Comparison of ENCODE assay signal across 19 cellular contexts in genomic region chr9:100442072-100442471, GRCh38. TPM values are rescaled to one million over a fixed set of nuclear protein-coding genes. Genes with fewer than 3 reads are reported as not detected.
"Had no signal": no experiment of that assay in that cellular context is flagged by ENCODE, and none has a peak within 500 bp of the region (broad histone marks: within the 10 kb centered on the region; RNA-seq: fewer than 3 reads in every experiment).

No MANE protein-coding gene starts in this region.

- H3K27ac Mint-ChIP-seq: activated B cell treated with CpG ODN at 0.5 μM for 24 hours; activated naive CD8-positive, alpha-beta T cell; memory B cell; natural killer cell treated with Interleukin-12 subunit alpha and Interleukin-12 subunit beta and Interleukin-15 and Interleukin-18, amount 100 ng/mL, for 72 hours; stimulated activated naive CD8-positive, alpha-beta T cell treated with anti-CD3 and anti-CD28 coated beads, Interleukin-15, Interleukin-2, amounts not matched to agents 100 ng/mL and 50 ng/mL, for 24 hours had no signal

- ATAC-seq: left lung; natural killer cell treated with Interleukin-12 subunit alpha and Interleukin-12 subunit beta and Interleukin-15 and Interleukin-18, amount 100 ng/mL, for 72 hours; upper lobe of right lung had no signal

- H3K4me1 Mint-ChIP-seq: activated B cell treated with CpG ODN at 0.5 μM for 24 hours had no signal

- H3K4me1 ChIP-seq: suprapubic skin had no signal

- H3K36me3 Mint-ChIP-seq: natural killer cell treated with Interleukin-12 subunit alpha and Interleukin-12 subunit beta and Interleukin-15 and Interleukin-18, amount 100 ng/mL, for 72 hours had no signal

- H3K27me3 ChIP-seq: brain microvascular endothelial cell, left lung, sigmoid colon, spleen, suprapubic skin, upper lobe of right lung had no signal

- H3K27ac ChIP-seq: brain microvascular endothelial cell, left lung, sigmoid colon, spleen, suprapubic skin, upper lobe of right lung had no signal

- H3K4me3 ChIP-seq: left lung, sigmoid colon, suprapubic skin, upper lobe of right lung had no signal

- H3K4me3 Mint-ChIP-seq: activated B cell treated with CpG ODN at 0.5 μM for 24 hours; activated naive CD8-positive, alpha-beta T cell; memory B cell; natural killer cell treated with Interleukin-12 subunit alpha and Interleukin-12 subunit beta and Interleukin-15 and Interleukin-18, amount 100 ng/mL, for 72 hours; stimulated activated naive CD8-positive, alpha-beta T cell treated with anti-CD3 and anti-CD28 coated beads, Interleukin-15, Interleukin-2, amounts not matched to agents 100 ng/mL and 50 ng/mL, for 24 hours had no signal

- H3K9me3 Mint-ChIP-seq: activated B cell treated with CpG ODN at 0.5 μM for 24 hours; memory B cell; natural killer cell treated with Interleukin-12 subunit alpha and Interleukin-12 subunit beta and Interleukin-15 and Interleukin-18, amount 100 ng/mL, for 72 hours; stimulated activated naive CD8-positive, alpha-beta T cell treated with anti-CD3 and anti-CD28 coated beads, Interleukin-15, Interleukin-2, amounts not matched to agents 100 ng/mL and 50 ng/mL, for 24 hours had no signal

- DNase-seq: activated B cell treated with CpG ODN at 0.5 μM for 24 hours; activated CD4-positive, alpha-beta T cell treated with anti-CD3 and anti-CD28 coated beads for 48 hours; activated CD8-positive, alpha-beta memory T cell treated with anti-CD3 and anti-CD28 coated beads for 24 hours; activated gamma-delta T cell treated with Interleukin-2 at 50 U/mL for 16 hours; amygdala; brain microvascular endothelial cell; dermis blood vessel endothelial cell; erythroblast; kidney; left lung; sigmoid colon; spleen; T-helper 2 cell; upper lobe of right lung had no signal

- H3K36me3 ChIP-seq: suprapubic skin, upper lobe of right lung had no signal

- H3K9me3 ChIP-seq: left lung, sigmoid colon, spleen, suprapubic skin, upper lobe of right lung had no signal

- H3K27me3 Mint-ChIP-seq: activated B cell treated with CpG ODN at 0.5 μM for 24 hours; activated naive CD8-positive, alpha-beta T cell; memory B cell; natural killer cell treated with Interleukin-12 subunit alpha and Interleukin-12 subunit beta and Interleukin-15 and Interleukin-18, amount 100 ng/mL, for 72 hours; stimulated activated naive CD8-positive, alpha-beta T cell treated with anti-CD3 and anti-CD28 coated beads, Interleukin-15, Interleukin-2, amounts not matched to agents 100 ng/mL and 50 ng/mL, for 24 hours had no signal

RNA-seq across cellular contexts. Expression of gene TMEFF1, which starts 30.9 kb away (rescaled TPM):
- total RNA-seq: activated B cell treated with CpG ODN at 0.5 μM for 24 hours had no signal
